ENCODE assay signal across 8 cellular contexts in the genomic region with DNA sequence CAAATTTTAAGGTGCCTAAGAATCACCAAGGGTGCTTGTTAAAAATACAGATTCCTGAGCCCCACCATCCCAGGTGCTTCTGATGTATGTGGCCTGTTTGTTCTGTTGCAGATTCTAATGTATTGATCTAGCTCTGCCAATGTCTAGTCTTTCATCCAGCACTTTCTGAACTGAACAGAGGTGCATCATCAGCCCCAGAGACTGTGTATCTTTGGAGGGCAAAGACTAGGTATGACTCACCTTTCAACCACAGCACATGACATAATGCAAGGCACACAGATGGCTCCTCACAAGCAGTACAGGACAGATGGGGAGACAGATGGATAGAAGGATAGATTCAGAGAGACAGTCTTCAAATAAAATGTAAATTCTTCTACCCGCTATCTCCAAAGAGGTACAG. TPM values are rescaled to one million over a fixed set of nuclear protein-coding genes. Genes with fewer than 3 reads are reported as not detected.
DNase-seq lines count a peak whose midpoint lies in the region; ATAC-seq, FAIRE-seq and TF ChIP-seq lines count a peak whose summit lies in the region.

No MANE protein-coding gene starts in this region.

- H3K4me3 Mint-ChIP-seq in activated T-helper 2 cell treated with anti-CD3 and anti-CD28 coated beads, Interferon-gamma antibody, Interleukin-2, Interleukin-4, amounts not matched to agents 10 μg/mL and 5 μg/mL and 100 μg/mL, durations not matched to agents 14 hours and 24 hours and 36 hours (ENCODE audit: low read depth): no peak overlapping the region

- H3K36me3 ChIP-seq in small intestine (ENCODE audit: control insufficient read depth in 2 of 2, insufficient read depth in 2 of 2, low read length in 2 of 2): peaks cover 2 to 14% of the 10 kb centered on the region in 2 donors
- peaks cover 35 to 53% of the 10 kb centered on the region in 2 donors for H3K36me3 ChIP-seq in ascending aorta

- WGBS in small intestine, 3 donors: 89 to 100% (median 89%) methylated on average over 1 of the region's 1 CpG

- H3K27ac ChIP-seq in small intestine (ENCODE audit: low read depth in 1 of 2, low read length in 1 of 2) (peak overlapping the region in 1 of 2 donors; percentile 68), ascending aorta (no peak overlapping the region)

- H3K9me3 ChIP-seq in small intestine (ENCODE audit: control insufficient read depth, low read depth) (no peaks in the 10 kb centered on the region), ascending aorta (no peaks in the 10 kb centered on the region)

- peak; percentile 62 for ATAC-seq in GM19467 (IDR thresholded peaks at IDR 0.05; ENCODE audit: unreplicated experiment)
- peak; percentile 78 for ATAC-seq in HG03442 (IDR thresholded peaks at IDR 0.05; ENCODE audit: unreplicated experiment)

- peak overlapping the region; percentile 62 for H3K27ac Mint-ChIP-seq in activated T-helper 2 cell treated with anti-CD3 and anti-CD28 coated beads, Interferon-gamma antibody, Interleukin-2, Interleukin-4, amounts not matched to agents 10 μg/mL and 5 μg/mL and 100 μg/mL, durations not matched to agents 14 hours and 24 hours and 36 hours

- H3K36me3 Mint-ChIP-seq in activated T-helper 2 cell treated with anti-CD3 and anti-CD28 coated beads, Interferon-gamma antibody, Interleukin-2, Interleukin-4, amounts not matched to agents 10 μg/mL and 5 μg/mL and 100 μg/mL, durations not matched to agents 14 hours and 24 hours and 36 hours (ENCODE audit: low read depth): peaks cover 79% of the 10 kb centered on the region

- no peaks in the 10 kb centered on the region for H3K27me3 ChIP-seq in small intestine (ENCODE audit: control insufficient read depth in 2 of 2, insufficient read depth in 2 of 2, low read length in 2 of 2)
- H3K27me3 ChIP-seq in ascending aorta: no peaks in the 10 kb centered on the region

- no peak for FAIRE-seq in small intestine (lab: Jason Lieb, UNC)

- H3K4me1 ChIP-seq in small intestine (ENCODE audit: control insufficient read depth in 2 of 2, insufficient read depth in 1 of 2, low read depth in 1 of 2, low read length in 1 of 2) (peaks cover 2 to 10% of the 10 kb centered on the region in 2 donors), ascending aorta (no peaks in the 10 kb centered on the region)

- H3K9me3 Mint-ChIP-seq in activated T-helper 2 cell treated with anti-CD3 and anti-CD28 coated beads, Interferon-gamma antibody, Interleukin-2, Interleukin-4, amounts not matched to agents 10 μg/mL and 5 μg/mL and 100 μg/mL, durations not matched to agents 14 hours and 24 hours and 36 hours: no peaks in the 10 kb centered on the region

- no peak for TF ChIP-seq CTCF in ascending aorta (IDR thresholded peaks at IDR 0.05)

- DNase-seq in DMS53 (lab: John Stamatoyannopoulos, UW) (peak; percentile 36), small intestine (peak; percentile 85), ascending aorta (ENCODE audit: low spot score in 2 of 2) (no peak), NCI-H748 treated with DMSO at 0.1 percent for 48 hours (lab: John Stamatoyannopoulos, UW) (no peak), HuH-7.5 (ENCODE audit: low spot score) (no peak)
- peak; percentile 40 for DNase-seq in activated T-helper 2 cell treated with anti-CD3 and anti-CD28 coated beads, Interferon-gamma antibody, Interleukin-2, Interleukin-4, amounts not matched to agents 10 μg/mL and 5 μg/mL and 100 μg/mL, durations not matched to agents 14 hours and 24 hours and 36 hours (ENCODE audit: low spot score)

- intact Hi-C loops in activated T-helper 2 cell treated with anti-CD3 and anti-CD28 coated beads, Interferon-gamma antibody, Interleukin-2, Interleukin-4, amounts not matched to agents 10 μg/mL and 5 μg/mL and 100 μg/mL, durations not matched to agents 14 hours and 24 hours and 36 hours (cut with micrococcal nuclease): loop anchor here (1.0 to 2.0 kb wide), 2 partner anchors 18 to 23 kb away; no protein-coding TSS in a partner anchor
- intact Hi-C loops in ascending aorta (cut with DNase I): no loop called here

- no peaks in the 10 kb centered on the region for H3K27me3 Mint-ChIP-seq in activated T-helper 2 cell treated with anti-CD3 and anti-CD28 coated beads, Interferon-gamma antibody, Interleukin-2, Interleukin-4, amounts not matched to agents 10 μg/mL and 5 μg/mL and 100 μg/mL, durations not matched to agents 14 hours and 24 hours and 36 hours (ENCODE audit: low read depth)

- H3K4me3 ChIP-seq in small intestine (ENCODE audit: low read depth in 1 of 2, low read length in 2 of 2) (no peak overlapping the region), ascending aorta (no peak overlapping the region)

- H3K4me1 Mint-ChIP-seq in activated T-helper 2 cell treated with anti-CD3 and anti-CD28 coated beads, Interferon-gamma antibody, Interleukin-2, Interleukin-4, amounts not matched to agents 10 μg/mL and 5 μg/mL and 100 μg/mL, durations not matched to agents 14 hours and 24 hours and 36 hours (ENCODE audit: low read depth): peaks cover 54% of the 10 kb centered on the region

RNA-seq across cellular contexts. Expression of a gene that starts 32.3 kb away (rescaled TPM):
- 40.6 and 40.9 TPM in 2 replicates for total RNA-seq in activated T-helper 2 cell treated with anti-CD3 and anti-CD28 coated beads, Interferon-gamma antibody, Interleukin-2, Interleukin-4, amounts not matched to agents 10 μg/mL and 5 μg/mL and 100 μg/mL, durations not matched to agents 14 hours and 24 hours and 36 hours
- 10 to 100 TPM; 28.4 to 40.8 (median 28.6) TPM for polyA plus RNA-seq in small intestine
- 50.7 TPM for total RNA-seq in ascending aorta

Comparison
In these comparisons a context has a peak if more than half of its experiments do, and no peak if none do; other contexts are left out.
1. DNase-seq: peak in DMS53 (single experiment), activated T-helper 2 cell treated with anti-CD3 and anti-CD28 coated beads, Interferon-gamma antibody, Interleukin-2, Interleukin-4, amounts not matched to agents 10 μg/mL and 5 μg/mL and 100 μg/mL, durations not matched to agents 14 hours and 24 hours and 36 hours (single experiment) and small intestine (single experiment); none in ascending aorta (0 of 2), NCI-H748 treated with DMSO at 0.1 percent for 48 hours (single experiment) and HuH-7.5 (single experiment).